21 cellular contexts compared by ENCODE assay signal in the genomic region with DNA sequence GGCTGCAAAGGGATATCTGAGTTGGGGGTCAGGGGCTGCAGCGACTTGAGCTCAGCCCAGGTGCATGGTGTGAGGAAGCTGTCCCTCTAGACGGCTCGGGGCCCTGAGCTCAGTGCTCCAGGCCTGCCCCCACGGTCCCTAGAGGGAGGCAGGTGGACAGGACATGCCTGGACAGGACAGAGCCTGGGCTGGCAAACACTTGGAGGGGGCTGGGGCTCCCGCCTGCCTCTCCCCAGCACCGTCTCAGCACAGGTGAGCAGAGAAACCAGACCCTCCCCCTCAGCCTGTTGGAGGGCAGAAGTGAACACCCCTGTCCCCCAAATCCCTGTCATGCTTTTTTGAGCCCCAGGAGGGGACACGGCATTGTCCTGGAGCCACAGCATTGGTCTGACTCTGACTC.
"Had no signal": no experiment of that assay in that cellular context is flagged by ENCODE, and none has a peak within 500 bp of the region (broad histone marks: within the 10 kb centered on the region; RNA-seq: fewer than 3 reads in every experiment).

No MANE protein-coding gene starts in this region.

- H3K27me3 ChIP-seq: body of pancreas, colonic mucosa, esophagus muscularis mucosa, right atrium auricular region, vagina had no signal

- H3K27ac Mint-ChIP-seq: activated naive CD8-positive, alpha-beta T cell treated with anti-CD3 and anti-CD28 coated beads for 36 hours; memory B cell; natural killer cell had no signal

- H3K36me3 ChIP-seq: colonic mucosa, esophagus muscularis mucosa, left ventricle myocardium inferior, right atrium auricular region, tibial artery, vagina had no signal

- H3K9me3 Mint-ChIP-seq: activated naive CD8-positive, alpha-beta T cell treated with anti-CD3 and anti-CD28 coated beads for 36 hours; activated T-cell treated with anti-CD3 and anti-CD28 coated beads, Interleukin-2, amount 50 U/mL, for 4 hours; memory B cell; natural killer cell had no signal

- H3K36me3 Mint-ChIP-seq: activated naive CD8-positive, alpha-beta T cell treated with anti-CD3 and anti-CD28 coated beads for 36 hours; memory B cell; natural killer cell had no signal

- H3K4me3 ChIP-seq: body of pancreas, colonic mucosa, esophagus muscularis mucosa, left ventricle myocardium inferior, right atrium auricular region, tibial artery, vagina had no signal

- ATAC-seq: activated T-cell treated with anti-CD3 and anti-CD28 coated beads, Interleukin-2, amount 50 U/mL, for 4 hours; body of pancreas; natural killer cell had no signal

- H3K9me3 ChIP-seq: body of pancreas, colonic mucosa, esophagus muscularis mucosa, left ventricle myocardium inferior, right atrium auricular region, tibial artery, vagina had no signal

- H3K4me3 Mint-ChIP-seq: activated naive CD8-positive, alpha-beta T cell treated with anti-CD3 and anti-CD28 coated beads for 36 hours; activated T-cell treated with anti-CD3 and anti-CD28 coated beads, Interleukin-2, amount 50 U/mL, for 4 hours; memory B cell; natural killer cell had no signal

- DNase-seq: activated CD4-positive, alpha-beta T cell treated with anti-CD3 and anti-CD28 coated beads, Interleukin-2, amount 50 U/mL, for 48 hours; activated gamma-delta T cell; activated naive CD8-positive, alpha-beta T cell treated with anti-CD3 and anti-CD28 coated beads for 36 hours; activated T-cell treated with anti-CD3 and anti-CD28 coated beads, Interleukin-2, amount 50 U/mL, for 4 hours; amygdala; body of pancreas; caudate nucleus; colonic mucosa; hippocampal formation; left ventricle myocardium inferior; natural killer cell; nucleus accumbens; small intestine; stimulated activated CD4-positive, alpha-beta T cell treated with anti-CD3 and anti-CD28 coated beads, Interleukin-4, amount 100 ng/mL, for 24 hours; stimulated activated naive CD4-positive, alpha-beta T cell; tibial artery had no signal

- H3K27ac ChIP-seq: body of pancreas, colonic mucosa, left ventricle myocardium inferior, right atrium auricular region, tibial artery, vagina, VCaP had no signal
